12 cellular contexts compared by ENCODE assay signal in genomic region chr3:64344721-64345207, GRCh38.
DNase-seq lines count a peak whose midpoint lies in the region; ATAC-seq and TF ChIP-seq lines count a peak whose summit lies in the region.
"Had no signal": no experiment of that assay in that cellular context is flagged by ENCODE, and none has a peak within 500 bp of the region (broad histone marks: within the 10 kb centered on the region; RNA-seq: fewer than 3 reads in every experiment).

No MANE protein-coding gene starts in this region.

- no peak for TF ChIP-seq CTCF in epithelial cell of esophagus (IDR thresholded peaks at IDR 0.05; ENCODE audit: insufficient read depth, low read depth, low read length, missing control alignments)
- no peak for TF ChIP-seq CTCF in nephron progenitor cell (IDR thresholded peaks at IDR 0.05)

- peaks cover 87% of the 10 kb centered on the region for H3K4me1 Mint-ChIP-seq in nephron progenitor cell

- peak overlapping the region; percentile 80 for H3K27ac ChIP-seq in muscle layer of colon (ENCODE audit: low read depth, low read length)
- no peak overlapping the region for H3K27ac ChIP-seq in aorta (ENCODE audit: low read depth in 1 of 2, low read length in 2 of 2)

- intact Hi-C loops in aorta (cut with DNase I), result no loop called here

- H3K4me1 ChIP-seq in muscle layer of colon (ENCODE audit: insufficient read depth, low read length) (peaks cover 80% of the 10 kb centered on the region), aorta (ENCODE audit: control insufficient read depth in 1 of 2, insufficient read depth in 2 of 2, low read length in 2 of 2) (no peaks in the 10 kb centered on the region)

- peak overlapping the region; percentile 5 for H3K9ac ChIP-seq in muscle layer of colon (ENCODE audit: low read length)

- H3K36me3 Mint-ChIP-seq in nephron progenitor cell (ENCODE audit: low read depth), result no peaks in the 10 kb centered on the region
- H3K36me3 Mint-ChIP-seq: CD8-positive, alpha-beta T cell had no signal

- H3K27me3 Mint-ChIP-seq in nephron progenitor cell (ENCODE audit: low read depth, poor library complexity), result peaks cover 4% of the 10 kb centered on the region

- H3K4me3 ChIP-seq in epithelial cell of esophagus (ENCODE audit: low read length) (no peak overlapping the region), muscle layer of colon (ENCODE audit: low read depth in 1 of 2, low read length in 2 of 2) (peak overlapping the region; percentile 28 to 35), aorta (ENCODE audit: low read length in 2 of 2) (no peak overlapping the region)

- DNase-seq in AG08395 (ENCODE audit: low spot score), result peak; percentile 51
- DNase-seq in NCI-H226, result peak; percentile 62
- peak; percentile 87 for DNase-seq in epithelial cell of esophagus (ENCODE audit: low read depth)
- no peak for DNase-seq in nephron progenitor cell
- DNase-seq in aorta, result no peak
- DNase-seq in DMS153 treated with DMSO at 0.1 percent for 48 hours (lab: John Stamatoyannopoulos, UW; ENCODE audit: unreplicated experiment), result no peak
- DNase-seq: CD8-positive, alpha-beta T cell; NCI-H1092 treated with DMSO at 0.1 percent for 48 hours; posterior cingulate gyrus; stimulated activated naive CD4-positive, alpha-beta T cell had no signal

- 76 to 81% methylated on average over 4 of the region's 4 CpGs for WGBS in aorta, 2 donors

- no peak overlapping the region for H3K27ac Mint-ChIP-seq in nephron progenitor cell
- H3K27ac Mint-ChIP-seq: CD8-positive, alpha-beta T cell had no signal

- ATAC-seq in aorta (ENCODE audit: low FRiP score), result no peak
- no peak for ATAC-seq in HG02852 (IDR thresholded peaks at IDR 0.05; ENCODE audit: unreplicated experiment)
- ATAC-seq: CD8-positive, alpha-beta T cell had no signal

- H3K27me3 ChIP-seq in muscle layer of colon (ENCODE audit: control insufficient read depth in 1 of 2, insufficient read depth in 2 of 2, low read length in 2 of 2) (no peaks in the 10 kb centered on the region), aorta (ENCODE audit: control insufficient read depth in 1 of 2, insufficient read depth in 2 of 2, low read length in 1 of 2) (no peaks in the 10 kb centered on the region)

- H3K36me3 ChIP-seq in muscle layer of colon (ENCODE audit: insufficient read depth, low read length), result no peaks in the 10 kb centered on the region
- no peaks in the 10 kb centered on the region for H3K36me3 ChIP-seq in aorta (ENCODE audit: control insufficient read depth in 1 of 2, insufficient read depth in 2 of 2, low read length in 1 of 2)

- no peaks in the 10 kb centered on the region for H3K9me3 ChIP-seq in muscle layer of colon (ENCODE audit: low read length)
- no peaks in the 10 kb centered on the region for H3K9me3 ChIP-seq in aorta (ENCODE audit: control insufficient read depth, low read length)

- no peak overlapping the region for H3K4me3 Mint-ChIP-seq in nephron progenitor cell
- H3K4me3 Mint-ChIP-seq: CD8-positive, alpha-beta T cell had no signal

- no peaks in the 10 kb centered on the region for H3K9me3 Mint-ChIP-seq in nephron progenitor cell
- H3K9me3 Mint-ChIP-seq: CD8-positive, alpha-beta T cell had no signal

Comparison
In these comparisons a context has a peak if more than half of its experiments do, and no peak if none do; other contexts are left out.
1. DNase-seq: peak in AG08395 (single experiment), NCI-H226 (single experiment) and epithelial cell of esophagus (single experiment); none in nephron progenitor cell (single experiment), aorta (0 of 2) and DMS153 treated with DMSO at 0.1 percent for 48 hours (single experiment).
2. H3K4me3 ChIP-seq: peak in muscle layer of colon (2 of 2); none in epithelial cell of esophagus (single experiment) and aorta (0 of 2).